Comparison of ENCODE assay signal across 8 cellular contexts in genomic region chr19:13154911-13155471, GRCh38. TPM values are rescaled to one million over a fixed set of nuclear protein-coding genes. Genes with fewer than 3 reads are reported as not detected.
DNase-seq lines count a peak whose midpoint lies in the region; ATAC-seq, FAIRE-seq and TF ChIP-seq lines count a peak whose summit lies in the region.

No MANE protein-coding gene starts in this region.

- TF ChIP-seq POLR2A in GM12891 (IDR thresholded peaks at IDR 0.05; ENCODE audit: low read depth, low read length), result peak; percentile 88

- no peak for FAIRE-seq in GM12891 (lab: Jason Lieb, UNC)

- ATAC-seq in GM21367 (IDR thresholded peaks at IDR 0.05; ENCODE audit: unreplicated experiment), result no peak

- no peak for DNase-seq in GM12891 (ENCODE audit: insufficient read length, low spot score)
- peak; percentile 54 for DNase-seq in NCI-H2107 treated with DMSO at 0.1 percent for 48 hours (lab: John Stamatoyannopoulos, UW; ENCODE audit: unreplicated experiment)
- DNase-seq in activated CD4-positive, alpha-beta T cell treated with anti-CD3 and anti-CD28 coated beads, Interleukin-2, amount 50 U/mL, for 1 hour, result peak; percentile 75
- peak; percentile 54 to 71 for DNase-seq in dermis microvascular lymphatic vessel endothelial cell (ENCODE audit: low read depth in 2 of 2)
- DNase-seq in lung microvascular endothelial cell (ENCODE audit: low read depth in 2 of 2), result peak; percentile 69 to 77
- peak; percentile 73 to 77 for DNase-seq in stimulated activated CD8-positive, alpha-beta memory T cell treated with anti-CD3 and anti-CD28 coated beads, Interleukin-15, amount 100 ng/mL, for 48 hours (ENCODE audit: low read depth in 2 of 2)
- no peak for DNase-seq in superior temporal gyrus (ENCODE audit: extremely low spot score)

TF ChIP-seq in GM12891, 5 proteins besides CTCF, POLR2A, EP300 and RAD21:
- TF ChIP-seq POU2F2 (IDR thresholded peaks at IDR 0.05; ENCODE audit: low read depth, low read length), result peak; percentile 80; the same call in 1 of the 2 replicates
- peak; percentile 48; the same call in 1 of the 2 replicates for TF ChIP-seq TAF1 (IDR thresholded peaks at IDR 0.05; ENCODE audit: low read depth, low read length)
- TF ChIP-seq PAX5 (IDR thresholded peaks at IDR 0.05; ENCODE audit: insufficient read depth, low read length, severe bottlenecking), result no peak
- peak; percentile 90 for TF ChIP-seq POLR2AphosphoS5 (IDR thresholded peaks at IDR 0.05; ENCODE audit: low read depth, low read length)

RNA-seq across cellular contexts. Expression of gene IER2, which starts 4.8 kb away (rescaled TPM):
- polyA plus RNA-seq in GM12891 (2012; ENCODE audit: low read depth, missing spikeins), result 61.4 TPM
- 18.6 and 31.1 TPM in 2 replicates for total RNA-seq in dermis microvascular lymphatic vessel endothelial cell
- 19.0 and 31.2 TPM in 2 replicates for total RNA-seq in lung microvascular endothelial cell

RNA-seq across cellular contexts. Expression of gene STX10, which starts 4.8 kb away (rescaled TPM):
- polyA plus RNA-seq in GM12891 (2012; ENCODE audit: low read depth, missing spikeins), result 42.4 TPM
- 57.1 and 62.4 TPM in 2 replicates for total RNA-seq in dermis microvascular lymphatic vessel endothelial cell
- 46.4 and 56.0 TPM in 2 replicates for total RNA-seq in lung microvascular endothelial cell

RNA-seq across cellular contexts. Expression of gene NACC1, which starts 36.9 kb away (rescaled TPM):
- polyA plus RNA-seq in GM12891 (2012; ENCODE audit: low read depth, missing spikeins), result 24.0 TPM
- 36.2 and 46.7 TPM in 2 replicates for total RNA-seq in dermis microvascular lymphatic vessel endothelial cell
- 32.7 and 34.1 TPM in 2 replicates for total RNA-seq in lung microvascular endothelial cell

RNA-seq across cellular contexts. Expression of gene TRMT1, which starts 38.5 kb away (rescaled TPM):
- polyA plus RNA-seq in GM12891 (2012; ENCODE audit: low read depth, missing spikeins), result 39.2 TPM
- 20.3 and 26.2 TPM in 2 replicates for total RNA-seq in dermis microvascular lymphatic vessel endothelial cell
- 17.4 and 26.6 TPM in 2 replicates for total RNA-seq in lung microvascular endothelial cell

RNA-seq across cellular contexts. Expression of gene LYL1, which starts 52.3 kb away (rescaled TPM):
- polyA plus RNA-seq in GM12891 (2012; ENCODE audit: low read depth, missing spikeins), result 5.6 TPM
- total RNA-seq in dermis microvascular lymphatic vessel endothelial cell, result 25.4 and 43.5 TPM in 2 replicates
- 17.3 and 28.8 TPM in 2 replicates for total RNA-seq in lung microvascular endothelial cell

Comparison
In these comparisons a context has a peak if more than half of its experiments do, and no peak if none do; other contexts are left out.
1. DNase-seq: peak in NCI-H2107 treated with DMSO at 0.1 percent for 48 hours (single experiment), activated CD4-positive, alpha-beta T cell treated with anti-CD3 and anti-CD28 coated beads, Interleukin-2, amount 50 U/mL, for 1 hour (single experiment), dermis microvascular lymphatic vessel endothelial cell (2 of 2), lung microvascular endothelial cell (2 of 2) and stimulated activated CD8-positive, alpha-beta memory T cell treated with anti-CD3 and anti-CD28 coated beads, Interleukin-15, amount 100 ng/mL, for 48 hours (2 of 2); none in GM12891 (single experiment) and superior temporal gyrus (single experiment).